ENCODE assay signal across 29 cellular contexts in genomic region chr7:142927949-142928348, GRCh38. TPM values are rescaled to one million over a fixed set of nuclear protein-coding genes. Genes with fewer than 3 reads are reported as not detected.
"Had no signal": no experiment of that assay in that cellular context is flagged by ENCODE, and none has a peak within 500 bp of the region (broad histone marks: within the 10 kb centered on the region; RNA-seq: fewer than 3 reads in every experiment).

No MANE protein-coding gene starts in this region.

- H3K27me3 ChIP-seq: pancreas, right atrium auricular region, tibial artery had no signal

- H3K36me3 Mint-ChIP-seq: activated naive CD8-positive, alpha-beta T cell treated with anti-CD3 and anti-CD28 coated beads, Interleukin-2, amount 10 ng/mL, durations not matched to agents 7 days and 5 days; natural killer cell treated with Interleukin-12 subunit alpha and Interleukin-12 subunit beta and Interleukin-15 and Interleukin-18, amount 100 ng/mL, for 72 hours had no signal

- H3K4me1 ChIP-seq: pancreas, psoas muscle, right atrium auricular region, tibial artery had no signal

- ATAC-seq: activated T-cell treated with anti-CD3 and anti-CD28 coated beads, Interleukin-2, amount 50 U/mL, for 4 hours; left colon; natural killer cell treated with Interleukin-12 subunit alpha and Interleukin-12 subunit beta and Interleukin-15 and Interleukin-18, amount 100 ng/mL, for 72 hours; psoas muscle; stimulated activated naive CD8-positive, alpha-beta T cell treated with anti-CD3 and anti-CD28 coated beads, Interleukin-15, amount 100 ng/mL, for 72 hours had no signal

- H3K4me3 Mint-ChIP-seq: activated naive CD4-positive, alpha-beta T cell treated with anti-CD3 and anti-CD28 coated beads for 36 hours; activated naive CD8-positive, alpha-beta T cell treated with anti-CD3 and anti-CD28 coated beads, Interleukin-2, amount 10 ng/mL, durations not matched to agents 7 days and 5 days; activated T-cell treated with anti-CD3 and anti-CD28 coated beads, Interleukin-2, amount 50 U/mL, for 4 hours; natural killer cell treated with Interleukin-12 subunit alpha and Interleukin-12 subunit beta and Interleukin-15 and Interleukin-18, amount 100 ng/mL, for 72 hours; stimulated activated naive CD8-positive, alpha-beta T cell treated with anti-CD3 and anti-CD28 coated beads, Interleukin-15, amount 100 ng/mL, for 72 hours had no signal

- H3K4me1 Mint-ChIP-seq: stimulated activated naive CD8-positive, alpha-beta T cell treated with anti-CD3 and anti-CD28 coated beads, Interleukin-15, amount 100 ng/mL, for 72 hours had no signal

- DNase-seq: activated CD4-positive, alpha-beta T cell treated with anti-CD3 and anti-CD28 coated beads for 4 hours; activated CD4-positive, alpha-beta T cell treated with anti-CD3 and anti-CD28 coated beads, Interleukin-2, amount 50 U/mL, for 48 hours; activated CD4-positive, CD25-positive, alpha-beta regulatory T cell; activated CD8-positive, alpha-beta memory T cell treated with anti-CD3 and anti-CD28 coated beads, Interleukin-2, amount 50 U/mL, for 48 hours; activated naive CD4-positive, alpha-beta T cell treated with anti-CD3 and anti-CD28 coated beads for 36 hours; activated naive CD8-positive, alpha-beta T cell treated with anti-CD3 and anti-CD28 coated beads, Interleukin-2, amount 10 ng/mL, durations not matched to agents 7 days and 5 days; activated T-cell treated with anti-CD3 and anti-CD28 coated beads, Interleukin-2, amount 50 U/mL, for 4 hours; amygdala; foreskin fibroblast; heart right ventricle; left colon; midbrain; pancreas; psoas muscle; stimulated activated CD4-positive, alpha-beta T cell treated with anti-CD3 and anti-CD28 coated beads, Interleukin-12 subunit alpha, Interleukin-12 subunit beta, amount 100 ng/mL, for 4 hours; stimulated activated CD4-positive, alpha-beta T cell treated with anti-CD3 and anti-CD28 coated beads, Interleukin-4, amount 100 ng/mL, for 4 hours; stimulated activated naive CD8-positive, alpha-beta T cell treated with anti-CD3 and anti-CD28 coated beads, Interleukin-15, amount 100 ng/mL, for 72 hours; T1000; tibial artery had no signal

- H3K4me3 ChIP-seq: coronary artery, pancreas, psoas muscle, right atrium auricular region, tibial artery had no signal

- H3K27ac Mint-ChIP-seq: activated naive CD4-positive, alpha-beta T cell treated with anti-CD3 and anti-CD28 coated beads for 36 hours; activated naive CD8-positive, alpha-beta T cell treated with anti-CD3 and anti-CD28 coated beads, Interleukin-2, amount 10 ng/mL, durations not matched to agents 7 days and 5 days; activated T-helper 2 cell treated with anti-CD3 and anti-CD28 coated beads, Interferon-gamma antibody, Interleukin-2, Interleukin-4, amounts not matched to agents 10 μg/mL and 5 μg/mL and 100 μg/mL, durations not matched to agents 14 hours and 24 hours and 36 hours; natural killer cell treated with Interleukin-12 subunit alpha and Interleukin-12 subunit beta and Interleukin-15 and Interleukin-18, amount 100 ng/mL, for 72 hours; stimulated activated naive CD8-positive, alpha-beta T cell treated with anti-CD3 and anti-CD28 coated beads, Interleukin-15, amount 100 ng/mL, for 72 hours had no signal

- H3K9me3 ChIP-seq: heart right ventricle, pancreas, psoas muscle, right atrium auricular region, tibial artery had no signal

- H3K27me3 Mint-ChIP-seq: activated naive CD8-positive, alpha-beta T cell treated with anti-CD3 and anti-CD28 coated beads, Interleukin-2, amount 10 ng/mL, durations not matched to agents 7 days and 5 days; stimulated activated naive CD8-positive, alpha-beta T cell treated with anti-CD3 and anti-CD28 coated beads, Interleukin-15, amount 100 ng/mL, for 72 hours had no signal

- H3K36me3 ChIP-seq: heart right ventricle, pancreas, right atrium auricular region, tibial artery had no signal

- H3K27ac ChIP-seq: epithelial cell of prostate, pancreas, psoas muscle, right atrium auricular region, tibial artery had no signal

- H3K9me3 Mint-ChIP-seq: activated naive CD4-positive, alpha-beta T cell treated with anti-CD3 and anti-CD28 coated beads for 36 hours; activated naive CD8-positive, alpha-beta T cell treated with anti-CD3 and anti-CD28 coated beads, Interleukin-2, amount 10 ng/mL, durations not matched to agents 7 days and 5 days; activated T-cell treated with anti-CD3 and anti-CD28 coated beads, Interleukin-2, amount 50 U/mL, for 4 hours; activated T-helper 2 cell treated with anti-CD3 and anti-CD28 coated beads, Interferon-gamma antibody, Interleukin-2, Interleukin-4, amounts not matched to agents 10 μg/mL and 5 μg/mL and 100 μg/mL, durations not matched to agents 14 hours and 24 hours and 36 hours; natural killer cell treated with Interleukin-12 subunit alpha and Interleukin-12 subunit beta and Interleukin-15 and Interleukin-18, amount 100 ng/mL, for 72 hours; stimulated activated naive CD8-positive, alpha-beta T cell treated with anti-CD3 and anti-CD28 coated beads, Interleukin-15, amount 100 ng/mL, for 72 hours had no signal

RNA-seq across cellular contexts. Expression of gene TRPV5, which starts 5.6 kb away (rescaled TPM):
- total RNA-seq: activated CD8-positive, alpha-beta memory T cell treated with anti-CD3 and anti-CD28 coated beads for 36 hours; activated naive CD4-positive, alpha-beta T cell treated with anti-CD3 and anti-CD28 coated beads for 36 hours; activated naive CD8-positive, alpha-beta T cell treated with anti-CD3 and anti-CD28 coated beads, Interleukin-2, amount 10 ng/mL, durations not matched to agents 7 days and 5 days; activated T-cell treated with anti-CD3 and anti-CD28 coated beads, Interleukin-2, amount 50 U/mL, for 4 hours; activated T-helper 2 cell treated with anti-CD3 and anti-CD28 coated beads, Interferon-gamma antibody, Interleukin-2, Interleukin-4, amounts not matched to agents 10 μg/mL and 5 μg/mL and 100 μg/mL, durations not matched to agents 14 hours and 24 hours and 36 hours; bronchial epithelial cell; fibroblast of lung; heart right ventricle; left colon; lung microvascular endothelial cell; natural killer cell treated with Interleukin-12 subunit alpha and Interleukin-12 subunit beta and Interleukin-15 and Interleukin-18, amount 100 ng/mL, for 72 hours; right atrium auricular region; T-helper 1 cell treated with Interleukin-12 subunit alpha and Interleukin-12 subunit beta and Interleukin-4 antibody, amounts not matched to agents 30 ng/mL and 1 ng/mL, for 36 hours had no signal

RNA-seq across cellular contexts. Expression of gene LLCFC1, which starts 11.3 kb away (rescaled TPM):
- total RNA-seq: activated CD8-positive, alpha-beta memory T cell treated with anti-CD3 and anti-CD28 coated beads for 36 hours; activated naive CD4-positive, alpha-beta T cell treated with anti-CD3 and anti-CD28 coated beads for 36 hours; activated naive CD8-positive, alpha-beta T cell treated with anti-CD3 and anti-CD28 coated beads, Interleukin-2, amount 10 ng/mL, durations not matched to agents 7 days and 5 days; activated T-cell treated with anti-CD3 and anti-CD28 coated beads, Interleukin-2, amount 50 U/mL, for 4 hours; activated T-helper 2 cell treated with anti-CD3 and anti-CD28 coated beads, Interferon-gamma antibody, Interleukin-2, Interleukin-4, amounts not matched to agents 10 μg/mL and 5 μg/mL and 100 μg/mL, durations not matched to agents 14 hours and 24 hours and 36 hours; bronchial epithelial cell; fibroblast of lung; heart right ventricle; left colon; lung microvascular endothelial cell; natural killer cell treated with Interleukin-12 subunit alpha and Interleukin-12 subunit beta and Interleukin-15 and Interleukin-18, amount 100 ng/mL, for 72 hours; pancreas; psoas muscle; right atrium auricular region; T-helper 1 cell treated with Interleukin-12 subunit alpha and Interleukin-12 subunit beta and Interleukin-4 antibody, amounts not matched to agents 30 ng/mL and 1 ng/mL, for 36 hours had no signal

RNA-seq across cellular contexts. Expression of gene KEL, which starts 34.2 kb away (rescaled TPM):
- total RNA-seq: bronchial epithelial cell; fibroblast of lung; lung microvascular endothelial cell; natural killer cell treated with Interleukin-12 subunit alpha and Interleukin-12 subunit beta and Interleukin-15 and Interleukin-18, amount 100 ng/mL, for 72 hours had no signal

RNA-seq across cellular contexts. Expression of gene TRPV6, which starts 42.4 kb away (rescaled TPM):
- total RNA-seq: activated CD8-positive, alpha-beta memory T cell treated with anti-CD3 and anti-CD28 coated beads for 36 hours; activated naive CD4-positive, alpha-beta T cell treated with anti-CD3 and anti-CD28 coated beads for 36 hours; activated naive CD8-positive, alpha-beta T cell treated with anti-CD3 and anti-CD28 coated beads, Interleukin-2, amount 10 ng/mL, durations not matched to agents 7 days and 5 days; activated T-cell treated with anti-CD3 and anti-CD28 coated beads, Interleukin-2, amount 50 U/mL, for 4 hours; activated T-helper 2 cell treated with anti-CD3 and anti-CD28 coated beads, Interferon-gamma antibody, Interleukin-2, Interleukin-4, amounts not matched to agents 10 μg/mL and 5 μg/mL and 100 μg/mL, durations not matched to agents 14 hours and 24 hours and 36 hours; fibroblast of lung; heart right ventricle; lung microvascular endothelial cell; natural killer cell treated with Interleukin-12 subunit alpha and Interleukin-12 subunit beta and Interleukin-15 and Interleukin-18, amount 100 ng/mL, for 72 hours; psoas muscle; T-helper 1 cell treated with Interleukin-12 subunit alpha and Interleukin-12 subunit beta and Interleukin-4 antibody, amounts not matched to agents 30 ng/mL and 1 ng/mL, for 36 hours had no signal
